In the genomic region with DNA sequence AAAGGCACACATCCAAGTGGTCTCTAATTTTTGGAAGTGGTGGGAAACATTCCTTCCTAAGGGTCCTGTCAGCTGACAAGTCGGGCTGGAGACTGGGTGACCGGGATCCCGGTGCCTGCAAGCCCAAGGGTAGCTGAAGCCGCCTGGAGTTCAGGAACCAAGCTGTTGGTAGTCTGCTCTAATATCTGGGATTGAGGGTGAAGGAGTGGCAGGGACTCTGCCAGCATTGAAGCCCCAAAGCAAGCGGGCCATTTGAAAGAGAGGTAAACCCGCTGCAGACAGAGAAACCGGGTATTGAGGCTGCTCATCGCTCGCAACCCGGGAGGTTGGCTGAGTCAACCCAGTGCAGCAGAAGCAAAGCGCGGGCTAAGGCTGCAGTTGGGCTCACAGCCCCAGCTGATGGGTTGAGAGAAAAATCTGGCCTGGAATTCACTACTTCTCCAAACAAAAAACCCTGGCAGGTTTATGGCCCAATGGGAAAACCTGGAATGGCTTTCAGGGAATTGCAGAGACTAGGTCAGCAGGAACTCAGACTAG, we compare ENCODE assay signal across 8 cellular contexts. TPM values are rescaled to one million over a fixed set of nuclear protein-coding genes. Genes with fewer than 3 reads are reported as not detected.
DNase-seq lines count a peak whose midpoint lies in the region; ATAC-seq and TF ChIP-seq lines count a peak whose summit lies in the region.

No MANE protein-coding gene starts in this region.

- peak overlapping the region; percentile 38; the same call in 1 of the 2 replicates for H3K9ac ChIP-seq in SK-N-SH

- no peak for ATAC-seq in GM19035 (IDR thresholded peaks at IDR 0.05; ENCODE audit: unreplicated experiment)

- H3K4me2 ChIP-seq in SK-N-SH = peak overlapping the region; percentile 82

- POLR2A ChIA-PET in SK-N-SH (lab: Yijun Ruan, JAX) = interaction anchor here (0.6 to 1.5 kb wide), 4 partner anchors 24 to 102 kb away, joined by 3 to 6 read pairs (median 6); a partner anchor contains a TSS

- H3K27me3 ChIP-seq in SK-N-SH (ENCODE audit: insufficient read depth) (peaks cover 5% of the 10 kb centered on the region; the same call in 1 of the 2 replicates), thyroid gland (peaks cover 5% of the 10 kb centered on the region)

- no peaks in the 10 kb centered on the region for H3K9me3 ChIP-seq in SK-N-SH
- no peaks in the 10 kb centered on the region for H3K9me3 ChIP-seq in thyroid gland

- H3K4me3 ChIP-seq in SK-N-SH (ENCODE audit: low read depth in 2 of 2, low read length in 1 of 2) (peak overlapping the region; percentile 52 to 56), epithelial cell of esophagus (ENCODE audit: low read length) (no peak overlapping the region), thyroid gland (replicated peaks in 1 of 3) (no peak overlapping the region)

- TF ChIP-seq EP300 in SK-N-SH (IDR thresholded peaks at IDR 0.05; ENCODE audit: borderline replicate concordance in 1 of 2, low read depth in 1 of 2, low read length in 1 of 2) = peak in 1 of 2 experiments; percentile 55; a peak in 1 of 4 replicates

- no peak; the same call in 1 of the 2 replicates for TF ChIP-seq RAD21 in SK-N-SH (IDR thresholded peaks at IDR 0.05; ENCODE audit: low read length)

- WGBS in SK-N-SH (ENCODE audit: low lambda C conversion rate) = 2% methylated on average over 12 of the region's 12 CpGs
- WGBS in thyroid gland, 2 donors = 5 to 14% methylated on average over 9 to 12 of the region's 12 CpGs

- CTCF ChIA-PET in SK-N-SH (lab: Yijun Ruan, JAX) = interaction anchor here (0.9 to 1.8 kb wide), 8 partner anchors 9 to 60 kb away, joined by 3 to 13 read pairs (median 4); no protein-coding TSS in a partner anchor

- intact Hi-C loops in thyroid gland (cut with DNase I) = no loop called here

- TF ChIP-seq POLR2A in thyroid gland (IDR thresholded peaks at IDR 0.05) = no peak

- H3K9me2 ChIP-seq in SK-N-SH = no peaks in the 10 kb centered on the region

- H2AFZ ChIP-seq in SK-N-SH (ENCODE audit: low read depth) = peak overlapping the region; percentile 90

- H3K27ac ChIP-seq in SK-N-SH (ENCODE audit: low read depth in 2 of 2, low read length in 1 of 2) (no peak overlapping the region), thyroid gland (no peak overlapping the region)

- TF ChIP-seq CTCF in SK-N-SH (IDR thresholded peaks at IDR 0.05) (no peak), epithelial cell of esophagus (IDR thresholded peaks at IDR 0.05; ENCODE audit: insufficient read depth, low read depth, low read length, missing control alignments) (no peak), thyroid gland (IDR thresholded peaks at IDR 0.05) (no peak)

- DNase-seq in GM04504 (ENCODE audit: low read depth) = peak; percentile 71
- DNase-seq in NAMALWA (ENCODE audit: low spot score) = peak; percentile 47
- peak; percentile 72 for DNase-seq in SK-N-SH
- DNase-seq in epithelial cell of esophagus (ENCODE audit: low read depth) = peak; percentile 93
- peak; percentile 48 for DNase-seq in midbrain (lab: John Stamatoyannopoulos, UW)
- peak; percentile 37 to 42 for DNase-seq in thyroid gland
- no peak for DNase-seq in 8988T

- H3K4me1 ChIP-seq in SK-N-SH (ENCODE audit: control insufficient read depth in 1 of 2, insufficient read depth in 2 of 2, low read depth in 1 of 2, low read length in 1 of 2) (peaks cover 5 to 9% of the 10 kb centered on the region in 2 experiments; a peak in 3 of 4 replicates), thyroid gland (peaks cover 0 to 8% of the 10 kb centered on the region in 2 donors)

- no peaks in the 10 kb centered on the region for H4K20me1 ChIP-seq in SK-N-SH (ENCODE audit: insufficient read depth)

- H3K36me3 ChIP-seq in SK-N-SH (replicated peaks in 1 of 2; ENCODE audit: control insufficient read depth in 1 of 2, insufficient read depth in 2 of 2, low read length in 1 of 2) (no peaks in the 10 kb centered on the region), thyroid gland (no peaks in the 10 kb centered on the region)

- no peaks in the 10 kb centered on the region for H3F3A ChIP-seq in SK-N-SH (replicated peaks; ENCODE audit: insufficient read depth)

- H3K79me2 ChIP-seq in SK-N-SH (ENCODE audit: insufficient read depth) = no peaks in the 10 kb centered on the region

TF ChIP-seq in SK-N-SH, 30 proteins besides CTCF, POLR2A, EP300 and RAD21 (continues in another document):
- TF ChIP-seq NRF1 (IDR thresholded peaks at IDR 0.05; ENCODE audit: low read depth, low read length) (no peak), SIN3A (IDR thresholded peaks at IDR 0.05; ENCODE audit: borderline replicate concordance, low read depth, low read length) (peak; percentile 78; the same call in 1 of the 2 replicates), RCOR1 (IDR thresholded peaks at IDR 0.05; ENCODE audit: low read length) (peak; percentile 76), FOXM1 (IDR thresholded peaks at IDR 0.05; ENCODE audit: low read depth) (no peak), TAF1 (IDR thresholded peaks at IDR 0.05; ENCODE audit: borderline replicate concordance, low read depth, low read length) (0 out of 2 replicates have a peak, but pooled peaks have one; percentile 59), RFX5 (IDR thresholded peaks at IDR 0.05; ENCODE audit: low read length) (peak; percentile 80), EZH2phosphoT487 (IDR thresholded peaks at IDR 0.05; ENCODE audit: borderline replicate concordance, low read depth) (no peak), MXI1 (IDR thresholded peaks at IDR 0.05; ENCODE audit: low read depth, low read length) (no peak; the same call in 1 of the 2 replicates), FOXJ3 (CRISPR knock-in tag; IDR thresholded peaks at IDR 0.05) (no peak), GATA2 (CRISPR knock-in tag; IDR thresholded peaks at IDR 0.05) (no peak), TEAD4 (IDR thresholded peaks at IDR 0.05; ENCODE audit: borderline replicate concordance, insufficient read depth) (no peak), CHD2 (IDR thresholded peaks at IDR 0.05; ENCODE audit: low read length, partially characterized antibody) (peak; percentile 61), MEF2A (IDR thresholded peaks at IDR 0.05; ENCODE audit: borderline replicate concordance, low read depth) (no peak), RXRA (IDR thresholded peaks at IDR 0.05; ENCODE audit: borderline replicate concordance, low read depth) (no peak), TCF12 (IDR thresholded peaks at IDR 0.05) (peak; percentile 54)
- TF ChIP-seq, protein P1, sequence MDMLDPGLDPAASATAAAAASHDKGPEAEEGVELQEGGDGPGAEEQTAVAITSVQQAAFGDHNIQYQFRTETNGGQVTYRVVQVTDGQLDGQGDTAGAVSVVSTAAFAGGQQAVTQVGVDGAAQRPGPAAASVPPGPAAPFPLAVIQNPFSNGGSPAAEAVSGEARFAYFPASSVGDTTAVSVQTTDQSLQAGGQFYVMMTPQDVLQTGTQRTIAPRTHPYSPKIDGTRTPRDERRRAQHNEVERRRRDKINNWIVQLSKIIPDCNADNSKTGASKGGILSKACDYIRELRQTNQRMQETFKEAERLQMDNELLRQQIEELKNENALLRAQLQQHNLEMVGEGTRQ (IDR thresholded peaks at IDR 0.05; ENCODE audit: borderline replicate concordance, low read depth, low read length) = no peak
- TF ChIP-seq, protein P2, sequence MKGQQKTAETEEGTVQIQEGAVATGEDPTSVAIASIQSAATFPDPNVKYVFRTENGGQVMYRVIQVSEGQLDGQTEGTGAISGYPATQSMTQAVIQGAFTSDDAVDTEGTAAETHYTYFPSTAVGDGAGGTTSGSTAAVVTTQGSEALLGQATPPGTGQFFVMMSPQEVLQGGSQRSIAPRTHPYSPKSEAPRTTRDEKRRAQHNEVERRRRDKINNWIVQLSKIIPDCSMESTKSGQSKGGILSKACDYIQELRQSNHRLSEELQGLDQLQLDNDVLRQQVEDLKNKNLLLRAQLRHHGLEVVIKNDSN (IDR thresholded peaks at IDR 0.05; ENCODE audit: borderline replicate concordance, low read depth) = no peak
- TF ChIP-seq, protein P3, sequence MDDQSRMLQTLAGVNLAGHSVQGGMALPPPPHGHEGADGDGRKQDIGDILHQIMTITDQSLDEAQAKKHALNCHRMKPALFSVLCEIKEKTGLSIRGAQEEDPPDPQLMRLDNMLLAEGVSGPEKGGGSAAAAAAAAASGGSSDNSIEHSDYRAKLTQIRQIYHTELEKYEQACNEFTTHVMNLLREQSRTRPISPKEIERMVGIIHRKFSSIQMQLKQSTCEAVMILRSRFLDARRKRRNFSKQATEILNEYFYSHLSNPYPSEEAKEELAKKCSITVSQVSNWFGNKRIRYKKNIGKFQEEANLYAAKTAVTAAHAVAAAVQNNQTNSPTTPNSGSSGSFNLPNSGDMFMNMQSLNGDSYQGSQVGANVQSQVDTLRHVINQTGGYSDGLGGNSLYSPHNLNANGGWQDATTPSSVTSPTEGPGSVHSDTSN (IDR thresholded peaks at IDR 0.05) = peak; percentile 56
- TF ChIP-seq, protein P4, sequence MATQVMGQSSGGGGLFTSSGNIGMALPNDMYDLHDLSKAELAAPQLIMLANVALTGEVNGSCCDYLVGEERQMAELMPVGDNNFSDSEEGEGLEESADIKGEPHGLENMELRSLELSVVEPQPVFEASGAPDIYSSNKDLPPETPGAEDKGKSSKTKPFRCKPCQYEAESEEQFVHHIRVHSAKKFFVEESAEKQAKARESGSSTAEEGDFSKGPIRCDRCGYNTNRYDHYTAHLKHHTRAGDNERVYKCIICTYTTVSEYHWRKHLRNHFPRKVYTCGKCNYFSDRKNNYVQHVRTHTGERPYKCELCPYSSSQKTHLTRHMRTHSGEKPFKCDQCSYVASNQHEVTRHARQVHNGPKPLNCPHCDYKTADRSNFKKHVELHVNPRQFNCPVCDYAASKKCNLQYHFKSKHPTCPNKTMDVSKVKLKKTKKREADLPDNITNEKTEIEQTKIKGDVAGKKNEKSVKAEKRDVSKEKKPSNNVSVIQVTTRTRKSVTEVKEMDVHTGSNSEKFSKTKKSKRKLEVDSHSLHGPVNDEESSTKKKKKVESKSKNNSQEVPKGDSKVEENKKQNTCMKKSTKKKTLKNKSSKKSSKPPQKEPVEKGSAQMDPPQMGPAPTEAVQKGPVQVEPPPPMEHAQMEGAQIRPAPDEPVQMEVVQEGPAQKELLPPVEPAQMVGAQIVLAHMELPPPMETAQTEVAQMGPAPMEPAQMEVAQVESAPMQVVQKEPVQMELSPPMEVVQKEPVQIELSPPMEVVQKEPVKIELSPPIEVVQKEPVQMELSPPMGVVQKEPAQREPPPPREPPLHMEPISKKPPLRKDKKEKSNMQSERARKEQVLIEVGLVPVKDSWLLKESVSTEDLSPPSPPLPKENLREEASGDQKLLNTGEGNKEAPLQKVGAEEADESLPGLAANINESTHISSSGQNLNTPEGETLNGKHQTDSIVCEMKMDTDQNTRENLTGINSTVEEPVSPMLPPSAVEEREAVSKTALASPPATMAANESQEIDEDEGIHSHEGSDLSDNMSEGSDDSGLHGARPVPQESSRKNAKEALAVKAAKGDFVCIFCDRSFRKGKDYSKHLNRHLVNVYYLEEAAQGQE (IDR thresholded peaks at IDR 0.05; ENCODE audit: low read depth, low read length) = no peak; the same call in 1 of the 2 replicates

RNA-seq across cellular contexts. Expression of a gene that starts 28.2 kb away (rescaled TPM):
- 17.9 and 27.0 TPM in 2 replicates for polyA plus RNA-seq in SK-N-SH (2012; rRNA removed)
- polyA plus RNA-seq in SK-N-SH (2012; cell fraction: cytosol; rRNA removed) = 21.6 and 26.1 TPM in 2 replicates
- 8.6 and 26.3 TPM in 2 replicates for polyA plus RNA-seq in SK-N-SH (2012; cell fraction: nucleus; rRNA removed)
- total RNA-seq in thyroid gland = 10 to 100 TPM; 55.8 to 82.0 (median 57.7) TPM

Comparison
In these comparisons a context has a peak if more than half of its experiments do, and no peak if none do; other contexts are left out.
1. H3K4me3 ChIP-seq: peak in SK-N-SH (2 of 2); none in epithelial cell of esophagus (single experiment) and thyroid gland (0 of 3).